ENCODE assay signal across 8 cellular contexts in genomic region chr3:184561329-184562145, GRCh38. TPM values are rescaled to one million over a fixed set of nuclear protein-coding genes. Genes with fewer than 3 reads are reported as not detected.
DNase-seq lines count a peak whose midpoint lies in the region; ATAC-seq, FAIRE-seq and TF ChIP-seq lines count a peak whose summit lies in the region.

Gene EPHB3 (plus strand): TSS chr3:184561785. CDS start chr3:184562236, 451 bp downstream.

- H3K4me2 ChIP-seq in IMR-90 (ENCODE audit: low read depth, low read length) (peak within 1 kb of the TSS; percentile 87), OCI-LY3 (ENCODE audit: low read length) (peak within 1 kb of the TSS; percentile 21; the same call in 1 of the 2 replicates), endothelial cell of umbilical vein (ENCODE audit: insufficient read depth, low read length) (peak within 1 kb of the TSS; percentile 4)

- H3K36me3 ChIP-seq in IMR-90 (ENCODE audit: control insufficient read depth, insufficient read depth, low read length) = no peaks in the 10 kb centered on the region
- H3K36me3 ChIP-seq in OCI-LY3 (replicated peaks; ENCODE audit: low read depth, low read length) = no peaks in the 10 kb centered on the region
- no peaks in the 10 kb centered on the region for H3K36me3 ChIP-seq in endothelial cell of umbilical vein (ENCODE audit: control insufficient read depth in 2 of 2, extremely low read depth in 1 of 2, insufficient read depth in 2 of 2, low read length in 2 of 2)

- 0% methylated on average over 15 of the region's 74 CpGs; no CpG with 5 or more reads in 1 of the 2 experiments for WGBS in IMR-90 (ENCODE audit: extremely low coverage in 2 of 2, insufficient read length in 1 of 2), 2 experiments

- H3K4me3 ChIP-seq in IMR-90 (ENCODE audit: insufficient read depth, low read depth, low read length) (peak within 1 kb of the TSS; percentile 50), OCI-LY3 (ENCODE audit: low read length) (no peak within 1 kb of the TSS), endothelial cell of umbilical vein (replicated peaks in 1 of 3; ENCODE audit: insufficient read depth in 1 of 3, low read depth in 1 of 3, low read length in 3 of 3) (peak within 1 kb of the TSS in 1 of 3 experiments; percentile 16)

- H3K9me3 ChIP-seq in IMR-90 (ENCODE audit: control insufficient read depth, insufficient read depth, low read length) (no peaks in the 10 kb centered on the region), OCI-LY3 (ENCODE audit: insufficient read depth, low read length) (no peaks in the 10 kb centered on the region), endothelial cell of umbilical vein (replicated peaks; ENCODE audit: control insufficient read depth, insufficient read depth, low read length) (no peaks in the 10 kb centered on the region)

- DNase-seq in DMS 273 (lab: John Stamatoyannopoulos, UW; ENCODE audit: unreplicated experiment) (peak; percentile 100), IMR-90 (peak; percentile 99), activated T-cell treated with anti-CD3 and anti-CD28 coated beads for 24 hours (ENCODE audit: low read depth) (peak; percentile 88), endothelial cell of umbilical vein (ENCODE audit: low read depth, low spot score) (peak; percentile 99), mesothelial cell of epicardium (ENCODE audit: low spot score in 2 of 2, unreplicated experiment in 2 of 2) (peak; percentile 99 to 100)
- DNase-seq in stimulated activated CD8-positive, alpha-beta memory T cell treated with anti-CD3 and anti-CD28 coated beads, Interleukin-15, amount 100 ng/mL, for 24 hours (ENCODE audit: low read depth) = peak; percentile 86

- no peak within 1 kb of the TSS for H4K91ac ChIP-seq in IMR-90 (ENCODE audit: insufficient read depth, low read depth, low read length)

- H2BK20ac ChIP-seq in IMR-90 (ENCODE audit: low read depth, low read length) = no peak within 1 kb of the TSS

- no peak within 1 kb of the TSS for H2BK15ac ChIP-seq in IMR-90 (ENCODE audit: low read depth, low read length)

- no peak within 1 kb of the TSS for H2AK5ac ChIP-seq in IMR-90 (ENCODE audit: low read depth, low read length)

- H4K8ac ChIP-seq in IMR-90 (ENCODE audit: low read depth in 2 of 2, low read length in 2 of 2) = no peak within 1 kb of the TSS; a peak in 1 of 4 replicates

- FAIRE-seq in endothelial cell of umbilical vein (lab: Jason Lieb, UNC) = peak; percentile 97

- 0 out of 2 replicates have a peak within 1 kb of the TSS, but pooled peaks have one; percentile 13 for H3K23ac ChIP-seq in IMR-90 (ENCODE audit: low read depth, low read length)

- no peaks in the 10 kb centered on the region for H3K36me3 Mint-ChIP-seq in mesothelial cell of epicardium

- H3K4me3 Mint-ChIP-seq in mesothelial cell of epicardium = peak within 1 kb of the TSS; percentile 94

- POLR2A ChIA-PET in IMR-90 (lab: Charles Lee; ENCODE audit: unreplicated experiment) (interaction anchor here (0.7 to 1.4 kb wide), 3 partner anchors 195 to 225 kb away, joined by 3 to 10 read pairs (median 5); no protein-coding TSS in a partner anchor), endothelial cell of umbilical vein (lab: Charles Lee) (interaction anchor here (0.8 kb wide), 1 partner anchor 217 kb away, joined by 3 read pairs; no protein-coding TSS in a partner anchor)

- H2BK5ac ChIP-seq in IMR-90 (ENCODE audit: low read depth, low read length, poor library complexity, severe bottlenecking) = no peak within 1 kb of the TSS

- H2AK9ac ChIP-seq in IMR-90 (replicated peaks; ENCODE audit: low read depth, low read length, poor library complexity) = peak within 1 kb of the TSS; percentile 85

- dilution Hi-C loops in IMR-90 (cut with HindIII; ENCODE audit: low sequenced_read_pairs, unreplicated experiment) = no loop called here
- dilution Hi-C loops in endothelial cell of umbilical vein (cut with MboI; ENCODE audit: extremely low pct_ligation_motif_present, low sequenced_read_pairs) = no loop called here

- intact Hi-C loops in IMR-90 (cut with micrococcal nuclease) (loop anchor here (1.0 kb wide), 3 partner anchors 166 to 242 kb away; no protein-coding TSS in a partner anchor), endothelial cell of umbilical vein (cut with micrococcal nuclease) (loop anchor here (1.0 kb wide), 6 partner anchors 58 to 747 kb away; partner anchors contain the start of gene MAGEF1)

- CTCF ChIA-PET in IMR-90 (lab: Yijun Ruan, JAX) = interaction anchor here (0.6 to 3.3 kb wide), 32 partner anchors 11 to 1452 kb away, joined by 3 to 22 read pairs (median 4); partner anchors contain the start of genes CLCN2, POLR2H and VPS8
- CTCF ChIA-PET in endothelial cell of umbilical vein (lab: Charles Lee) = interaction anchor here (0.6 to 2.0 kb wide), 52 partner anchors 8 to 747 kb away, joined by 3 to 16 read pairs (median 5); partner anchors contain the start of gene MAGEF1

- peak; percentile 100 for TF ChIP-seq CTCF in IMR-90 (conservative IDR thresholded peaks at IDR 0.05; ENCODE audit: low read depth, low read length)
- TF ChIP-seq CTCF in OCI-LY3 (IDR thresholded peaks at IDR 0.05; ENCODE audit: low read depth, low read length) = peak; percentile 100
- TF ChIP-seq CTCF in endothelial cell of umbilical vein (IDR thresholded peaks at IDR 0.05; ENCODE audit: extremely low read depth in 1 of 2, insufficient read depth in 1 of 2, low read depth in 1 of 2, low read length in 2 of 2) = peak; percentile 98 to 99
- TF ChIP-seq CTCF in mesothelial cell of epicardium (IDR thresholded peaks at IDR 0.05; ENCODE audit: unreplicated experiment) = peak; percentile 94

- BruUV-seq in IMR-90 (replicated peaks; lab: Mats Ljungman, UMichigan) = no TSS peak
- BruUV-seq in endothelial cell of umbilical vein (replicated peaks; lab: Mats Ljungman, UMichigan) = no TSS peak

- peak within 1 kb of the TSS; percentile 3 for H3K27ac ChIP-seq in IMR-90 (ENCODE audit: insufficient read depth, low read length)
- no peak within 1 kb of the TSS for H3K27ac ChIP-seq in OCI-LY3 (ENCODE audit: low read length)
- H3K27ac ChIP-seq in endothelial cell of umbilical vein (ENCODE audit: insufficient read depth, low read depth, low read length) = no peak within 1 kb of the TSS

- H3K4ac ChIP-seq in IMR-90 (ENCODE audit: low read depth, low read length) = no peak within 1 kb of the TSS

- H2BK120ac ChIP-seq in IMR-90 (ENCODE audit: low read depth, low read length) = no peak within 1 kb of the TSS

- TF ChIP-seq POLR2A in IMR-90 (IDR thresholded peaks at IDR 0.05; ENCODE audit: low read depth, low read length) = peak; percentile 83
- TF ChIP-seq POLR2A in endothelial cell of umbilical vein (IDR thresholded peaks at IDR 0.05; ENCODE audit: low read depth, low read length) = no peak

- peak; percentile 85 for ATAC-seq in GM21576 (IDR thresholded peaks at IDR 0.05; ENCODE audit: unreplicated experiment)
- peak; percentile 92 for ATAC-seq in IMR-90 (ENCODE audit: low read depth)

- H3K14ac ChIP-seq in IMR-90 (replicated peaks; ENCODE audit: low read depth, low read length) = no peak within 1 kb of the TSS; the same call in 1 of the 2 replicates

- no peaks in the 10 kb centered on the region for H3K9me3 Mint-ChIP-seq in mesothelial cell of epicardium

- no peak within 1 kb of the TSS for H4K5ac ChIP-seq in IMR-90 (ENCODE audit: low read depth, low read length)

- peaks cover 4% of the 10 kb centered on the region; the same call in 1 of the 2 replicates for H4K20me1 ChIP-seq in IMR-90 (ENCODE audit: insufficient read depth, low read length)
- no peaks in the 10 kb centered on the region for H4K20me1 ChIP-seq in OCI-LY3 (ENCODE audit: insufficient read depth, low read length)
- no peaks in the 10 kb centered on the region for H4K20me1 ChIP-seq in endothelial cell of umbilical vein (replicated peaks; ENCODE audit: control insufficient read depth, extremely low read depth, insufficient read depth, low read length)

- H3K56ac ChIP-seq in IMR-90 (ENCODE audit: extremely low read depth, insufficient read depth, low read length) = no peak within 1 kb of the TSS

- in situ Hi-C loops in IMR-90 (cut with MboI; ENCODE audit: low sequenced_read_pairs) = no loop called here

- H3K27me3 ChIP-seq in IMR-90 (ENCODE audit: control insufficient read depth, insufficient read depth, low read length) = peaks cover 33% of the 10 kb centered on the region
- H3K27me3 ChIP-seq in OCI-LY3 (ENCODE audit: low read depth, low read length) = peaks cover 24% of the 10 kb centered on the region
- H3K27me3 ChIP-seq in endothelial cell of umbilical vein (ENCODE audit: control insufficient read depth in 2 of 2, insufficient read depth in 2 of 2, low read length in 2 of 2) = peaks cover 42 to 55% of the 10 kb centered on the region in 2 experiments

- peak within 1 kb of the TSS; percentile 88 for H3K27ac Mint-ChIP-seq in mesothelial cell of epicardium

- H2AFZ ChIP-seq in IMR-90 (replicated peaks; ENCODE audit: low read length, poor library complexity) (peak within 1 kb of the TSS; percentile 84), OCI-LY3 (ENCODE audit: low read depth, low read length) (no peak within 1 kb of the TSS), endothelial cell of umbilical vein (ENCODE audit: low read depth, low read length) (peak within 1 kb of the TSS; percentile 16)

- TF ChIP-seq RAD21 in IMR-90 (IDR thresholded peaks at IDR 0.05; ENCODE audit: low read length) = peak; percentile 100

- H3K4me1 Mint-ChIP-seq in mesothelial cell of epicardium = peaks cover 41% of the 10 kb centered on the region

- H3K9ac ChIP-seq in IMR-90 (ENCODE audit: low read depth, low read length) (peak within 1 kb of the TSS; percentile 62), OCI-LY3 (ENCODE audit: low read length) (no peak within 1 kb of the TSS), endothelial cell of umbilical vein (replicated peaks; ENCODE audit: extremely low read depth, insufficient read depth, low read length) (no peak within 1 kb of the TSS)

- H3K79me1 ChIP-seq in IMR-90 (ENCODE audit: low read depth in 1 of 2, low read length in 2 of 2) = peaks cover 0 to 20% of the 10 kb centered on the region in 2 experiments; a peak in 1 of 4 replicates

- H3K27me3 Mint-ChIP-seq in mesothelial cell of epicardium (ENCODE audit: low read depth) = peaks cover 27% of the 10 kb centered on the region

- no peaks in the 10 kb centered on the region for H3K79me2 ChIP-seq in OCI-LY3 (ENCODE audit: low read length)
- H3K79me2 ChIP-seq in endothelial cell of umbilical vein (ENCODE audit: control insufficient read depth, insufficient read depth, low read length) = no peaks in the 10 kb centered on the region

- H3K9me1 ChIP-seq in IMR-90 (ENCODE audit: insufficient read depth, low read length) (0 out of 2 replicates have a peak, but pooled peaks cover 9% of the 10 kb centered on the region), endothelial cell of umbilical vein (replicated peaks; ENCODE audit: control insufficient read depth, extremely low read depth, insufficient read depth, low read length) (no peaks in the 10 kb centered on the region)

- H3K4me1 ChIP-seq in IMR-90 (ENCODE audit: control insufficient read depth, insufficient read depth, low read length) (peaks cover 22% of the 10 kb centered on the region), OCI-LY3 (ENCODE audit: low read length) (no peaks in the 10 kb centered on the region), endothelial cell of umbilical vein (ENCODE audit: control insufficient read depth, extremely low read depth, insufficient read depth, low read length) (peaks cover 4% of the 10 kb centered on the region)

- no peak within 1 kb of the TSS; the same call in 1 of the 2 replicates for H3K18ac ChIP-seq in IMR-90 (ENCODE audit: low read depth, low read length)

RNA-seq across cellular contexts. Expression of gene EPHB3, which starts in this region (rescaled TPM):
- total RNA-seq in IMR-90 (2012; rRNA removed) = 0.72 and 0.83 TPM in 2 replicates
- 2.2 and 2.9 TPM in 2 replicates for polyA plus RNA-seq in IMR-90 (2012; rRNA removed)
- 1.6 and 3.6 TPM in 2 replicates for polyA plus RNA-seq in IMR-90 (2012; cell fraction: cytosol; rRNA removed)
- 14.5 and 15.0 TPM in 2 replicates for polyA plus RNA-seq in IMR-90 (2012; cell fraction: nucleus; rRNA removed; ENCODE audit: low replicate concordance)
- not detected in 2 replicates for total RNA-seq in endothelial cell of umbilical vein
- polyA plus RNA-seq in endothelial cell of umbilical vein = 0.01 TPM in 1 of 2 replicates, not detected in the other
- not detected in 2 replicates for polyA plus RNA-seq in endothelial cell of umbilical vein (2011; cell fraction: cytosol; rRNA removed)
- polyA plus RNA-seq in endothelial cell of umbilical vein (2011; cell fraction: nucleus; rRNA removed) = not detected in 2 replicates
- not detected in 2 replicates for polyA plus RNA-seq in endothelial cell of umbilical vein (2012)
- polyA minus RNA-seq in endothelial cell of umbilical vein = not detected in 2 replicates
- polyA minus RNA-seq in endothelial cell of umbilical vein (2011; cell fraction: cytosol; rRNA and poly(A)+ RNA removed) = not detected
- not detected in 2 replicates for polyA minus RNA-seq in endothelial cell of umbilical vein (2011; cell fraction: nucleus; rRNA and poly(A)+ RNA removed)
- total RNA-seq in mesothelial cell of epicardium = 98.9 to 115 TPM (median 106 TPM) in 3 replicates

Comparison
In these comparisons a context has a peak if more than half of its experiments do, and no peak if none do; other contexts are left out.
1. RNA of gene EPHB3 (total RNA-seq): 98.9 to 115 TPM in mesothelial cell of epicardium; 0.72 to 0.83 TPM in IMR-90 and not detected in endothelial cell of umbilical vein; every median in the first group is over 10 times any median in the second.
2. Peak in DNase-seq and H3K4me2 ChIP-seq in endothelial cell of umbilical vein; RNA of the gene not detected or under 1 TPM.
3. H3K4me2 ChIP-seq: peak in every context shown above with its lines; median percentile 87 in IMR-90; 21 in OCI-LY3; 4 in endothelial cell of umbilical vein.
4. Peak in every context shown above with its lines, with median percentiles within 50 percentile points of each other: DNase-seq and CTCF ChIP-seq.